In the genomic region with DNA sequence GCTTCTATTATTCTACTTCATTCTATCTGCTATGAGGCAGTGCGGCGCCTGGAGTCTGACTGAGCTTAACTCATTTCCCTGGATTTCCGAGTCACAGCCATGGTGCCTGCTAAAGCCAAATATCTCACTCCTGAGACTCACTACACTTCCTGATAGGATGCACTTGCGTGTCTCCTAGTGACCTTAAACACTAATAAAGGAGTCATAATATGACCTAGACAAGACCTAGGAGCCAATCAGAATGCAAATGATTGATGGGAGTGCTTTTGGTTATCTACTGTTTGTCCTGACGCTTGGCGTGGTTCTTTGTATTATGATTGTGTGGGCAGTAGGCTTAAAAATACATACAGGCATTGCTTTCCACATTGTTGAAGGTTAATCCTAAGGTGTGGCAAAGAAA, we compare ENCODE assay signal across 20 cellular contexts.
DNase-seq lines count a peak whose midpoint lies in the region; ATAC-seq and TF ChIP-seq lines count a peak whose summit lies in the region.
"Had no signal": no experiment of that assay in that cellular context is flagged by ENCODE, and none has a peak within 500 bp of the region (broad histone marks: within the 10 kb centered on the region; RNA-seq: fewer than 3 reads in every experiment).

No MANE protein-coding gene starts in this region.

- 39 to 59% methylated on average over 6 of the region's 6 CpGs for WGBS in aorta, 2 donors
- WGBS in transverse colon (ENCODE audit: low coverage in 1 of 2), 2 donors: 48 to 68% methylated on average over 3 to 6 of the region's 6 CpGs

- no peaks in the 10 kb centered on the region for H3K36me3 ChIP-seq in cardiac muscle cell
- H3K36me3 ChIP-seq in left ventricle myocardium inferior: no peaks in the 10 kb centered on the region
- H3K36me3 ChIP-seq in aorta (ENCODE audit: control insufficient read depth in 1 of 2, insufficient read depth in 2 of 2, low read length in 1 of 2): no peaks in the 10 kb centered on the region
- H3K36me3 ChIP-seq in transverse colon: no peaks in the 10 kb centered on the region
- H3K36me3 ChIP-seq: BLaER1 treated with 17β-estradiol and CSF1 and Interleukin-3, amounts not matched to agents 10 nM and 100 nM had no signal

- TF ChIP-seq CTCF in cardiac muscle cell (IDR thresholded peaks at IDR 0.05; ENCODE audit: low read depth, low read length) (no peak), left ventricle myocardium inferior (IDR thresholded peaks at IDR 0.05; ENCODE audit: borderline replicate concordance) (no peak), transverse colon (IDR thresholded peaks at IDR 0.05) (no peak)

- DNase-seq in cardiac muscle cell (ENCODE audit: low read depth in 1 of 2, low spot score in 1 of 2) (peak in 1 of 2 donors; percentile 17), cardiac septum (ENCODE audit: low spot score) (no peak), dermis microvascular lymphatic vessel endothelial cell (ENCODE audit: low read depth in 2 of 2) (peak; percentile 36 to 97), left ventricle myocardium inferior (no peak), aorta (no peak), transverse colon (no peak), NCI-H1092 treated with DMSO at 0.1 percent for 48 hours (lab: John Stamatoyannopoulos, UW) (no peak), iPS-NIHi11 (ENCODE audit: low spot score) (no peak)
- DNase-seq: CD8-positive, alpha-beta memory T cell; DND-41; HCEC 1CT; MV-4-11; NCI-H1417 treated with DMSO at 0.1 percent for 48 hours; NCI-H1930; NCI-H2171 treated with DMSO at 0.1 percent for 48 hours; NCI-H510A; NCI-H774; PC-9 had no signal

- no peak for TF ChIP-seq EP300 in transverse colon (IDR thresholded peaks at IDR 0.05; ENCODE audit: low read depth)

- H3K27ac ChIP-seq in cardiac muscle cell: peak overlapping the region; percentile 21
- H3K27ac ChIP-seq in left ventricle myocardium inferior (replicated peaks): peak overlapping the region; percentile 75
- no peak overlapping the region for H3K27ac ChIP-seq in aorta (ENCODE audit: low read depth in 1 of 2, low read length in 2 of 2)
- H3K27ac ChIP-seq in transverse colon: no peak overlapping the region
- H3K27ac ChIP-seq: BLaER1 treated with 17β-estradiol and CSF1 and Interleukin-3, amounts not matched to agents 10 nM and 100 nM; HL-60; PC-9 had no signal

- H3K27me3 ChIP-seq in cardiac muscle cell (no peaks in the 10 kb centered on the region), left ventricle myocardium inferior (ENCODE audit: low read depth) (no peaks in the 10 kb centered on the region), aorta (ENCODE audit: control insufficient read depth in 1 of 2, insufficient read depth in 2 of 2, low read length in 1 of 2) (no peaks in the 10 kb centered on the region), transverse colon (no peaks in the 10 kb centered on the region)
- H3K27me3 ChIP-seq: BLaER1 treated with 17β-estradiol and CSF1 and Interleukin-3, amounts not matched to agents 10 nM and 100 nM had no signal

- TF ChIP-seq POLR2A in transverse colon (IDR thresholded peaks at IDR 0.05): no peak

- ATAC-seq in aorta (ENCODE audit: low FRiP score): peak; percentile 34

- in situ Hi-C loops in transverse colon (cut with MboI; ENCODE audit: low pct_ligation_motif_present in 1 of 4, low pct_unique_long_range_greater_than_20kb in 1 of 4, low sequenced_read_pairs in 3 of 4): no loop called here

- H3K9me3 ChIP-seq in cardiac muscle cell (ENCODE audit: low read depth): no peaks in the 10 kb centered on the region
- no peaks in the 10 kb centered on the region for H3K9me3 ChIP-seq in left ventricle myocardium inferior (replicated peaks)
- no peaks in the 10 kb centered on the region for H3K9me3 ChIP-seq in aorta (ENCODE audit: control insufficient read depth, low read length)
- H3K9me3 ChIP-seq in transverse colon: no peaks in the 10 kb centered on the region
- H3K9me3 ChIP-seq: BLaER1 treated with 17β-estradiol and CSF1 and Interleukin-3, amounts not matched to agents 10 nM and 100 nM had no signal

- intact Hi-C loops in cardiac septum (cut with DNase I): loop anchor here (5.0 kb wide), 3 partner anchors 159 to 276 kb away; a partner anchor contains a TSS
- intact Hi-C loops in left ventricle myocardium inferior (cut with micrococcal nuclease): no loop called here
- intact Hi-C loops in aorta (cut with DNase I): loop anchor here in 1 of 2 donors (10.0 kb wide), 1 partner anchor 157 kb away; a partner anchor contains a TSS
- intact Hi-C loops in transverse colon (cut with DNase I; ENCODE audit: low total_unique reads): no loop called here

- H3K4me3 ChIP-seq in cardiac muscle cell: no peak overlapping the region
- H3K4me3 ChIP-seq in left ventricle myocardium inferior: no peak overlapping the region
- H3K4me3 ChIP-seq in aorta (ENCODE audit: low read length in 2 of 2): no peak overlapping the region
- no peak overlapping the region for H3K4me3 ChIP-seq in transverse colon
- H3K4me3 ChIP-seq: BLaER1 treated with 17β-estradiol and CSF1 and Interleukin-3, amounts not matched to agents 10 nM and 100 nM; PC-9 had no signal

- H3K4me1 ChIP-seq in cardiac muscle cell (ENCODE audit: low read depth): peaks cover 16% of the 10 kb centered on the region
- peaks cover 32% of the 10 kb centered on the region for H3K4me1 ChIP-seq in left ventricle myocardium inferior
- peaks cover 0 to 3% of the 10 kb centered on the region in 2 donors for H3K4me1 ChIP-seq in aorta (ENCODE audit: control insufficient read depth in 1 of 2, insufficient read depth in 2 of 2, low read length in 2 of 2)
- no peaks in the 10 kb centered on the region for H3K4me1 ChIP-seq in transverse colon
- H3K4me1 ChIP-seq: BLaER1 treated with 17β-estradiol and CSF1 and Interleukin-3, amounts not matched to agents 10 nM and 100 nM had no signal

Comparison
In these comparisons a context has a peak if more than half of its experiments do, and no peak if none do; other contexts are left out.
1. DNase-seq: peak in dermis microvascular lymphatic vessel endothelial cell (2 of 2); none in cardiac septum (single experiment), left ventricle myocardium inferior (single experiment), aorta (0 of 2), transverse colon (single experiment), NCI-H1092 treated with DMSO at 0.1 percent for 48 hours (single experiment) and iPS-NIHi11 (single experiment).
2. H3K27ac ChIP-seq: peak in cardiac muscle cell (single experiment) and left ventricle myocardium inferior (single experiment); none in aorta (0 of 2) and transverse colon (0 of 4).